16 cellular contexts compared by ENCODE assay signal in the genomic region with DNA sequence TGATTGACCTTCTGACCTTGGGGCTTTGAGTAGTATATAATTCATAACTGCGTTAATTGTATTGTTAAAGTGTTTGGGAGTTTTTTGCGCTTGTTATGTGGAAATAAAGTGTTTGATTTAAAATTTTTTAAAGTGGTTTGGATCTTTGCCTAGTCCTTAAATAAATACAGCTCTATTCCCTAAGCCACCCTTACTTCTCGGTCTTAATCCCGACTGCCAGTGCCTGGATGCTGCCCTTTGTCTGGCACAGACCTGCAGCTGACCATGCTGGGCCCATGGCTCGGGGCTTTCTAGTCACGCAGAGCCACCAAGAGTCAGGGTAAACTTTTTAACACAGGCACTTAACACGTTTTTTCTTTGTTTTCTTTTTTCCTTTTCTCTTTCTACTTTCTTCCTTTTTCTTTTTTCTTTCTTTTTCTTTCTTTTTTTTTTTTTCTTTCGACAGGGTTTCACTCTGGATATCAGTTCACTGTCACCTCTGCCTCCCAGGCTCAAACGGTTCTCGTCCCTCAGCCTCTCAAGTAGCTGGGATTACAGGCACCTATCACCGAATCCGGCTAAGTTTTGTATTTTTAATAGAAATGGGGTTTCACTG. TPM values are rescaled to one million over a fixed set of nuclear protein-coding genes. Genes with fewer than 3 reads are reported as not detected.
A peak's percentile ranks its signal among the peaks of the same experiment; 100 is the strongest.
DNase-seq lines count a peak whose midpoint lies in the region; ATAC-seq and TF ChIP-seq lines count a peak whose summit lies in the region.
"Had no signal": no experiment of that assay in that cellular context is flagged by ENCODE, and none has a peak within 500 bp of the region (broad histone marks: within the 10 kb centered on the region; RNA-seq: fewer than 3 reads in every experiment).

No MANE protein-coding gene starts in this region.

- H3K27ac ChIP-seq in HEK293 (ENCODE audit: extremely low read depth, low read depth, low read length) = no peak overlapping the region
- H3K27ac ChIP-seq in muscle layer of colon (ENCODE audit: low read depth, low read length) = peak overlapping the region; percentile 12
- no peak overlapping the region for H3K27ac ChIP-seq in CD4-positive, alpha-beta T cell (ENCODE audit: low read depth, low read length)
- H3K27ac ChIP-seq: 22Rv1, BLaER1 had no signal

- peaks cover 62% of the 10 kb centered on the region for H3K36me3 Mint-ChIP-seq in CD4-positive, alpha-beta T cell (ENCODE audit: low read depth)
- H3K36me3 Mint-ChIP-seq in activated T-helper 17 cell treated with anti-CD3 and anti-CD28 coated beads, Interleukin-2, amount 50 U/mL, for 72 hours (ENCODE audit: low read depth) = peaks cover 66% of the 10 kb centered on the region

- no peak overlapping the region for H3K27ac Mint-ChIP-seq in CD4-positive, alpha-beta T cell
- no peak overlapping the region for H3K27ac Mint-ChIP-seq in activated T-helper 17 cell treated with anti-CD3 and anti-CD28 coated beads, Interleukin-2, amount 50 U/mL, for 72 hours

- peak; percentile 51 for ATAC-seq in esophagus mucosa
- ATAC-seq in CD4-positive, alpha-beta T cell (ENCODE audit: poor library complexity) = no peak
- ATAC-seq in activated T-helper 17 cell treated with anti-CD3 and anti-CD28 coated beads, Interleukin-2, amount 50 U/mL, for 72 hours (replicated peaks) = no peak
- ATAC-seq: K562 had no signal

- no peak overlapping the region for H3K4me3 Mint-ChIP-seq in CD4-positive, alpha-beta T cell
- H3K4me3 Mint-ChIP-seq in activated T-helper 17 cell treated with anti-CD3 and anti-CD28 coated beads, Interleukin-2, amount 50 U/mL, for 72 hours = no peak overlapping the region

- H3K9me3 Mint-ChIP-seq in CD4-positive, alpha-beta T cell = no peaks in the 10 kb centered on the region
- H3K9me3 Mint-ChIP-seq in activated T-helper 17 cell treated with anti-CD3 and anti-CD28 coated beads, Interleukin-2, amount 50 U/mL, for 72 hours = no peaks in the 10 kb centered on the region

- CTCF ChIA-PET in HEK293 (lab: Yijun Ruan, JAX) = interaction anchor here (0.5 to 1.6 kb wide), 4 partner anchors 27 to 1089 kb away, joined by 3 to 4 read pairs (median 3); no protein-coding TSS in a partner anchor
- CTCF ChIA-PET in CD4-positive, alpha-beta T cell (lab: Charles Lee) = interaction anchor here (0.5 kb wide), 1 partner anchor 297 kb away, joined by 4 read pairs; no protein-coding TSS in a partner anchor

- H3K9ac ChIP-seq in muscle layer of colon (ENCODE audit: low read length) = no peak overlapping the region
- H3K9ac ChIP-seq: BLaER1 had no signal

- intact Hi-C loops in CD4-positive, alpha-beta T cell (cut with DNase I, micrococcal nuclease) = no loop called here

- H3K4me3 ChIP-seq in HEK293 (ENCODE audit: low read depth, low read length) (no peak overlapping the region), muscle layer of colon (ENCODE audit: low read depth in 1 of 2, low read length in 2 of 2) (no peak overlapping the region)
- H3K4me3 ChIP-seq: BLaER1, K562 had no signal

- H3K36me3 ChIP-seq in HEK293 (ENCODE audit: control insufficient read depth in 2 of 2, insufficient read depth in 1 of 2, low read length in 2 of 2) (peaks cover 3 to 65% of the 10 kb centered on the region in 2 experiments; a peak in 2 of 3 replicates), muscle layer of colon (ENCODE audit: insufficient read depth, low read length) (peaks cover 45% of the 10 kb centered on the region)

- H3K4me1 Mint-ChIP-seq in CD4-positive, alpha-beta T cell (ENCODE audit: low read depth) = no peaks in the 10 kb centered on the region
- H3K4me1 Mint-ChIP-seq in activated T-helper 17 cell treated with anti-CD3 and anti-CD28 coated beads, Interleukin-2, amount 50 U/mL, for 72 hours = peaks cover 4% of the 10 kb centered on the region

- POLR2A ChIA-PET in HEK293 (lab: Yijun Ruan, JAX) = no interaction called here
- POLR2A ChIA-PET in CD4-positive, alpha-beta T cell (lab: Charles Lee) = no interaction called here

- H3K9me3 ChIP-seq in HEK293 (ENCODE audit: control insufficient read depth, insufficient read depth, low read depth, low read length) = no peaks in the 10 kb centered on the region
- H3K9me3 ChIP-seq in muscle layer of colon (ENCODE audit: low read length) = no peaks in the 10 kb centered on the region
- H3K9me3 ChIP-seq in CD4-positive, alpha-beta T cell (ENCODE audit: control insufficient read depth, low read length) = no peaks in the 10 kb centered on the region
- H3K9me3 ChIP-seq: BLaER1 had no signal

- no peaks in the 10 kb centered on the region for H3K27me3 ChIP-seq in muscle layer of colon (ENCODE audit: control insufficient read depth in 1 of 2, insufficient read depth in 2 of 2, low read length in 2 of 2)
- H3K27me3 ChIP-seq in CD4-positive, alpha-beta T cell (ENCODE audit: control insufficient read depth, insufficient read depth, low read length) = no peaks in the 10 kb centered on the region
- H3K27me3 ChIP-seq: BLaER1 had no signal

- TF ChIP-seq CTCF in HEK293 (tag by site-specific recombination; IDR thresholded peaks at IDR 0.05) = no peak
- TF ChIP-seq CTCF in CD4-positive, alpha-beta T cell (IDR thresholded peaks at IDR 0.05) = no peak

- no peaks in the 10 kb centered on the region for H3K27me3 Mint-ChIP-seq in CD4-positive, alpha-beta T cell
- no peaks in the 10 kb centered on the region for H3K27me3 Mint-ChIP-seq in activated T-helper 17 cell treated with anti-CD3 and anti-CD28 coated beads, Interleukin-2, amount 50 U/mL, for 72 hours

- H3K4me1 ChIP-seq in HEK293 (ENCODE audit: control insufficient read depth, insufficient read depth, low read length) (no peaks in the 10 kb centered on the region), muscle layer of colon (ENCODE audit: insufficient read depth, low read length) (peaks cover 10% of the 10 kb centered on the region)
- H3K4me1 ChIP-seq: BLaER1 had no signal

- DNase-seq in NCI-H1092 treated with DMSO at 0.1 percent for 48 hours (lab: John Stamatoyannopoulos, UW) (peak; percentile 31), NCI-H1092 (lab: John Stamatoyannopoulos, UW) (no peak)
- DNase-seq in CD4-positive, alpha-beta T cell = no peak
- no peak for DNase-seq in stimulated activated CD4-positive, alpha-beta T cell treated with anti-CD3 and anti-CD28 coated beads, Interleukin-1b, Interleukin-23, amount 100 ng/mL, for 48 hours
- DNase-seq: DMS 273 treated with DMSO at 0.1 percent for 48 hours, GOT3, NCI-H510A, NCI-H82 had no signal

TF ChIP-seq in HEK293, 187 proteins besides CTCF, POLR2A, EP300 and RAD21:
- no peak for TF ChIP-seq ZNF837 (tag by site-specific recombination; IDR thresholded peaks at IDR 0.05)
- peak; percentile 96 for TF ChIP-seq PRDM1 (tag by site-specific recombination; IDR thresholded peaks at IDR 0.05)

RNA-seq across cellular contexts. Expression of gene SLC5A11, which starts 19.6 kb away (rescaled TPM):
- total RNA-seq in esophagus mucosa = not detected
- total RNA-seq in CD4-positive, alpha-beta T cell = under 1 TPM; 0.11 to 0.44 TPM
- not detected for total RNA-seq in activated T-helper 17 cell treated with anti-CD3 and anti-CD28 coated beads, Interleukin-2, amount 50 U/mL, for 72 hours
- total RNA-seq: Daoy had no signal
